In the genomic region with DNA sequence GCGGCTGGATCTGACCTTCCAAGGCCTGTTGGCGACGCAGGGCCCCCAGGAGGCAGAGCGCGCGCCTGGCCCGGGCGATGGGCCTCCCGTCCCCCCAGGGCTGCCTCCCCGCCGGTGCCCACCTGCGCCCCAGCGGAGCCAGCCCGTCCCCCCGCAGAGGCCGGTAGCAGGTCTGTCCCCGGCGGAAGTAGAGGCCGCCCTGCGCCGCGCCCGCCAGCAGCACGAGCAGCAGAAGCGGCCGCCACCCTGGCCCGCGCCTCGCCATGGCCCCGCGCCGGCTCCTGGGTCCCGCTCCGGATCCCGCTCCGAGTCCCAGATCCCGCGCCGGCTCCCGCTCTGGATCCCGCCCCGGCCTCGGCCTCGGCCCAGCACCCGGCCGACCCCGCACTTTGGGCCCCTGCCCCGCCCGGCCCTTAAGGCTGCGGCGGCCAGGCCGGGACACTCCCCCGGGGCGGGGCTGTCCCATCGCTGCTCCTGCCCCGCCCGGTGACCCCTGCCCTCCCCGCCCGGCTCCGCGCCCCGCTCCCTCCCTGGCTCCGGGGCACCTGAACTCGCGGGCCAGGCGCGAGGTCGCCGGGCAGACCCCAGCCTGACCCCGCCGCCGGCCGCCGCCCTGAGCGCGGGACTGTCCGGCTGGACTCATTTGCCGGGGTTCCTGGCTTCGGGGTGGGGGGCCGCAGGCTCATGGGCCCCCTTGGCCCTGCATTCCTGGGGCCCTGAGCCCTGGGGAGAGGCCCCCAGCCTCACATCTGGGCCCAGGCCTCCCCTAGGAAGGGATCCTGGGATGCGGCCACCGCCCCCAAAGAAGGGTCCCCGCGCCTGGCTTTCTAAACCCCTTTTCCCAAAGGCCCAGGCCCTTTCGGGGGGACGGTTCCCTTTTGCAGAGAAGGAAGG, we compare ENCODE assay signal across 8 cellular contexts. TPM values are rescaled to one million over a fixed set of nuclear protein-coding genes. Genes with fewer than 3 reads are reported as not detected.
DNase-seq lines count a peak whose midpoint lies in the region; ATAC-seq and TF ChIP-seq lines count a peak whose summit lies in the region.

A gene (minus strand): TSS at position 391 of the 894 bp plus-strand sequence. CDS start 126 bp downstream, at position 265.

- no peaks in the 10 kb centered on the region for H3K9me3 Mint-ChIP-seq in activated T-helper 2 cell treated with anti-CD3 and anti-CD28 coated beads, Interferon-gamma antibody, Interleukin-2, Interleukin-4, amounts not matched to agents 10 μg/mL and 5 μg/mL and 100 μg/mL, durations not matched to agents 14 hours and 24 hours and 36 hours
- H3K9me3 Mint-ChIP-seq in neural crest cell, result no peaks in the 10 kb centered on the region

- H3K27ac Mint-ChIP-seq in activated T-helper 2 cell treated with anti-CD3 and anti-CD28 coated beads, Interferon-gamma antibody, Interleukin-2, Interleukin-4, amounts not matched to agents 10 μg/mL and 5 μg/mL and 100 μg/mL, durations not matched to agents 14 hours and 24 hours and 36 hours, result peak within 1 kb of the TSS; percentile 93
- no peak within 1 kb of the TSS for H3K27ac Mint-ChIP-seq in neural crest cell (ENCODE audit: unreplicated experiment)

- ATAC-seq in aorta (ENCODE audit: low FRiP score) (peak; percentile 81), HG03159 (IDR thresholded peaks at IDR 0.05; ENCODE audit: unreplicated experiment) (no peak)

- H3K9me3 ChIP-seq in MG63 (no peaks in the 10 kb centered on the region), aorta (ENCODE audit: control insufficient read depth, low read length) (no peaks in the 10 kb centered on the region)

- intact Hi-C loops in activated T-helper 2 cell treated with anti-CD3 and anti-CD28 coated beads, Interferon-gamma antibody, Interleukin-2, Interleukin-4, amounts not matched to agents 10 μg/mL and 5 μg/mL and 100 μg/mL, durations not matched to agents 14 hours and 24 hours and 36 hours (cut with micrococcal nuclease), result loop anchor here (5.0 kb wide), 1 partner anchor 35 kb away; a partner anchor contains a TSS
- intact Hi-C loops in aorta (cut with DNase I), result no loop called here

- peak within 1 kb of the TSS; percentile 81 for H3K4me3 Mint-ChIP-seq in activated T-helper 2 cell treated with anti-CD3 and anti-CD28 coated beads, Interferon-gamma antibody, Interleukin-2, Interleukin-4, amounts not matched to agents 10 μg/mL and 5 μg/mL and 100 μg/mL, durations not matched to agents 14 hours and 24 hours and 36 hours (ENCODE audit: low read depth)
- peak within 1 kb of the TSS; percentile 68 for H3K4me3 Mint-ChIP-seq in neural crest cell

- no peaks in the 10 kb centered on the region for H3K4me1 ChIP-seq in aorta (ENCODE audit: control insufficient read depth in 1 of 2, insufficient read depth in 2 of 2, low read length in 2 of 2)

- peaks cover 43% of the 10 kb centered on the region for H3K4me1 Mint-ChIP-seq in activated T-helper 2 cell treated with anti-CD3 and anti-CD28 coated beads, Interferon-gamma antibody, Interleukin-2, Interleukin-4, amounts not matched to agents 10 μg/mL and 5 μg/mL and 100 μg/mL, durations not matched to agents 14 hours and 24 hours and 36 hours (ENCODE audit: low read depth)
- H3K4me1 Mint-ChIP-seq in neural crest cell, result peaks cover 49% of the 10 kb centered on the region

- H3K4me3 ChIP-seq in MG63 (peak within 1 kb of the TSS; percentile 95), aorta (ENCODE audit: low read length in 2 of 2) (peak within 1 kb of the TSS; percentile 79 to 82)

- H3K27me3 ChIP-seq in MG63, result no peaks in the 10 kb centered on the region
- no peaks in the 10 kb centered on the region for H3K27me3 ChIP-seq in aorta (ENCODE audit: control insufficient read depth in 1 of 2, insufficient read depth in 2 of 2, low read length in 1 of 2)

- no peak for TF ChIP-seq CTCF in neural crest cell (conservative IDR thresholded peaks at IDR 0.05)

- H3K27ac ChIP-seq in aorta (ENCODE audit: low read depth in 1 of 2, low read length in 2 of 2), result peak within 1 kb of the TSS; percentile 60 to 62

- peaks cover 27% of the 10 kb centered on the region for H3K36me3 Mint-ChIP-seq in activated T-helper 2 cell treated with anti-CD3 and anti-CD28 coated beads, Interferon-gamma antibody, Interleukin-2, Interleukin-4, amounts not matched to agents 10 μg/mL and 5 μg/mL and 100 μg/mL, durations not matched to agents 14 hours and 24 hours and 36 hours (ENCODE audit: low read depth)
- no peaks in the 10 kb centered on the region for H3K36me3 Mint-ChIP-seq in neural crest cell (ENCODE audit: low read depth)

- DNase-seq in SKM-1 treated with dmso at 0.1 percent for 144 hours (lab: John Stamatoyannopoulos, UW; ENCODE audit: unreplicated experiment) (peak; percentile 50), SKM-1 (lab: John Stamatoyannopoulos, UW; ENCODE audit: unreplicated experiment) (no peak), MG63 (peak; percentile 85), fibroblast of the conjunctiva (ENCODE audit: low read depth) (peak; percentile 18), neural crest cell (ENCODE audit: low read depth, low spot score) (no peak), aorta (peak; percentile 84 to 91)
- DNase-seq in activated T-helper 2 cell treated with anti-CD3 and anti-CD28 coated beads, Interferon-gamma antibody, Interleukin-2, Interleukin-4, amounts not matched to agents 10 μg/mL and 5 μg/mL and 100 μg/mL, durations not matched to agents 14 hours and 24 hours and 36 hours (ENCODE audit: low spot score), result peak; percentile 39

- H3K36me3 ChIP-seq in MG63, result peaks cover 42% of the 10 kb centered on the region
- no peaks in the 10 kb centered on the region for H3K36me3 ChIP-seq in aorta (ENCODE audit: control insufficient read depth in 1 of 2, insufficient read depth in 2 of 2, low read length in 1 of 2)

- 12 to 26% methylated on average over 45 to 86 of the region's 86 CpGs for WGBS in aorta, 2 donors

- no peaks in the 10 kb centered on the region for H3K27me3 Mint-ChIP-seq in activated T-helper 2 cell treated with anti-CD3 and anti-CD28 coated beads, Interferon-gamma antibody, Interleukin-2, Interleukin-4, amounts not matched to agents 10 μg/mL and 5 μg/mL and 100 μg/mL, durations not matched to agents 14 hours and 24 hours and 36 hours (ENCODE audit: low read depth)
- H3K27me3 Mint-ChIP-seq in neural crest cell (ENCODE audit: low read depth), result no peaks in the 10 kb centered on the region

RNA-seq across cellular contexts. Expression of the gene that starts here (rescaled TPM):
- 445 and 487 TPM in 2 replicates for total RNA-seq in MG63 (2014; rRNA removed; shearing (Covaris generic); ENCODE audit: low replicate concordance)
- total RNA-seq in activated T-helper 2 cell treated with anti-CD3 and anti-CD28 coated beads, Interferon-gamma antibody, Interleukin-2, Interleukin-4, amounts not matched to agents 10 μg/mL and 5 μg/mL and 100 μg/mL, durations not matched to agents 14 hours and 24 hours and 36 hours, result 62.0 and 66.1 TPM in 2 replicates
- total RNA-seq in neural crest cell (22.7 and 23.6 TPM in 2 replicates), aorta (100 to 1,000 TPM; 183 to 241 TPM)
- polyA plus RNA-seq in aorta, result 100 to 1,000 TPM; 299 to 350 TPM

Comparison
In these comparisons a context has a peak if more than half of its experiments do, and no peak if none do; other contexts are left out.
1. DNase-seq: peak in SKM-1 treated with dmso at 0.1 percent for 144 hours (single experiment), MG63 (single experiment), activated T-helper 2 cell treated with anti-CD3 and anti-CD28 coated beads, Interferon-gamma antibody, Interleukin-2, Interleukin-4, amounts not matched to agents 10 μg/mL and 5 μg/mL and 100 μg/mL, durations not matched to agents 14 hours and 24 hours and 36 hours (single experiment), fibroblast of the conjunctiva (single experiment) and aorta (2 of 2); none in SKM-1 (single experiment) and neural crest cell (single experiment).